Comparison of ENCODE assay signal across 1 cellular context in genomic region chr6:44265003-44265842, GRCh38.
A peak's percentile ranks its signal among the peaks of the same experiment; 100 is the strongest.
TF ChIP-seq lines count a peak whose summit lies in the region.

TSS of gene NFKBIE (minus strand) at chr6:44265551. CDS start at chr6:44265346, 205 bp downstream.

TF ChIP-seq in WTC11, 78 proteins besides CTCF, POLR2A, EP300 and RAD21 (continued from another document):
- TF ChIP-seq FOXP4 (CRISPR knock-in tag; IDR thresholded peaks at IDR 0.05) = peak; percentile 28; the same call in 1 of the 2 replicates
